ENCODE assay signal across 10 cellular contexts in the genomic region with DNA sequence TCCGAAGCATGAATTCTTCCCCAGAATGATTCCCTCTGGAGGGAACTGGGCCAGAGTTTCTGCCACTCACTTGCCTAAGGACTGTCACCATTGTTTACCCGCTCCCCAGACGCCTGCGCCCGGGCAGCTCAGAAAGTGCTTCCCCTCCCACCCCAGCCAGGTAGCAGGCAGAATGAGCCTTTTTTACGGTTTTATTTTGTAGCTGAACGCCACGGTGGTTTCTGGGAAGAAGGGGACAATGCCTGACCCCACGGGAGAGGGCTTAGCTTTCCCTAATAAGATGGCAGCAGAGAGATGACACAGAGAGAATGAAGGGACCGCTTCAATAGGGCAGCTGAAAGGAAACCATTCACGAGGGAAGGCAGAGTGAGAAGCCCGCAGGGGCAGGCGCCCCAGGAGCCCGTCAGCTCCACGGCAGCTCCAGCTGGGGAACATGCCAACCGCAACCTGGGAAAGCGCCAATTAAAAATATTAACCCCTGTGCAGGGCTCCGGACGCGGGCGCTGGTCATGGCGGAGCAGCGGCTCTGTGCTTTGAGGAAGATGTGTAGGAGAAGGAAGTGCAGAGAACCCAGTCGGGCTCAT. TPM values are rescaled to one million over a fixed set of nuclear protein-coding genes. Genes with fewer than 3 reads are reported as not detected.
DNase-seq lines count a peak whose midpoint lies in the region; ATAC-seq, FAIRE-seq and TF ChIP-seq lines count a peak whose summit lies in the region.
"Had no signal": no experiment of that assay in that cellular context is flagged by ENCODE, and none has a peak within 500 bp of the region (broad histone marks: within the 10 kb centered on the region; RNA-seq: fewer than 3 reads in every experiment).

No MANE protein-coding gene starts in this region.

- ATAC-seq in pancreas: peak; percentile 64 to 76 (median 76)
- no peak for ATAC-seq in GM21526 (IDR thresholded peaks at IDR 0.05; ENCODE audit: low FRiP score, unreplicated experiment)
- ATAC-seq in GM18868 (IDR thresholded peaks at IDR 0.05; ENCODE audit: unreplicated experiment): no peak
- ATAC-seq in GM19351 (IDR thresholded peaks at IDR 0.05; ENCODE audit: unreplicated experiment): no peak

- peaks cover 0 to 2% (median 0%) of the 10 kb centered on the region in 4 donors for H3K27me3 ChIP-seq in pancreas
- H3K27me3 ChIP-seq: right lobe of liver had no signal

- peak; percentile 24 for DNase-seq in NCI-H1436 (lab: John Stamatoyannopoulos, UW)
- DNase-seq in NCI-H1436 treated with DMSO at 0.1 percent for 48 hours (lab: John Stamatoyannopoulos, UW): no peak
- peak; percentile 50 for DNase-seq in RWPE1 (ENCODE audit: low spot score)
- DNase-seq in fibroblast of the aortic adventitia (ENCODE audit: low read depth): peak; percentile 19
- peak in 3 of 6 donors; percentile 10 to 62 (median 35) for DNase-seq in pancreas
- DNase-seq: right lobe of liver had no signal

- 2 to 3% methylated on average over 24 of the region's 24 CpGs for whole genome bisulfite sequencing in pancreas, 2 donors

- CTCF ChIA-PET in RWPE1 (lab: Yijun Ruan, JAX): interaction anchor here (0.6 to 1.5 kb wide), 4 partner anchors 55 to 734 kb away, joined by 3 to 4 read pairs (median 4); no protein-coding TSS in a partner anchor

- TF ChIP-seq CTCF in RWPE1 (conservative IDR thresholded peaks at IDR 0.05; ENCODE audit: low read depth) (no peak), fibroblast of the aortic adventitia (IDR thresholded peaks at IDR 0.05; ENCODE audit: insufficient read depth, low read length) (no peak), pancreas (IDR thresholded peaks at IDR 0.05) (no peak)

- H3K27ac ChIP-seq in RWPE1 (no peak overlapping the region), pancreas (no peak overlapping the region)
- H3K27ac ChIP-seq: right lobe of liver had no signal

- H3K4me1 ChIP-seq in pancreas: peaks cover 0 to 3% (median 0%) of the 10 kb centered on the region in 3 donors
- H3K4me1 ChIP-seq: right lobe of liver had no signal

- no peaks in the 10 kb centered on the region for H3K36me3 ChIP-seq in pancreas
- H3K36me3 ChIP-seq: right lobe of liver had no signal

- H3K4me3 ChIP-seq in fibroblast of the aortic adventitia (ENCODE audit: low read depth, low read length) (peak overlapping the region; percentile 1), pancreas (peak overlapping the region in 2 of 4 donors; percentile 19 to 36)
- H3K4me3 ChIP-seq: right lobe of liver had no signal

- no peaks in the 10 kb centered on the region for H3K9me3 ChIP-seq in pancreas
- H3K9me3 ChIP-seq: right lobe of liver had no signal

- intact Hi-C loops in pancreas (cut with DNase I): no loop called here

- FAIRE-seq in pancreas (lab: Jason Lieb, UNC): no peak
- FAIRE-seq: A204.1 had no signal

- POLR2A ChIA-PET in RWPE1 (lab: Yijun Ruan, JAX; ENCODE audit: low non-redundant PET): interaction anchor here (0.6 kb wide), 1 partner anchor 14 kb away, joined by 3 read pairs; no protein-coding TSS in a partner anchor

RNA-seq across cellular contexts. Expression of a gene that starts 20.4 kb away (rescaled TPM):
- 1.1 and 2.4 TPM in 2 replicates for total RNA-seq in fibroblast of the aortic adventitia (ENCODE audit: low replicate concordance)
- total RNA-seq in pancreas: 1 to 10 TPM; 1.0 to 6.4 (median 3.6) TPM
- 1 to 10 TPM; 1.1 to 1.5 TPM for polyA plus RNA-seq in pancreas

Comparison
In these comparisons a context has a peak if more than half of its experiments do, and no peak if none do; other contexts are left out.
1. ATAC-seq: peak in pancreas (4 of 4); none in GM21526 (single experiment), GM18868 (single experiment) and GM19351 (single experiment).